Comparison of ENCODE assay signal across 8 cellular contexts in the genomic region with DNA sequence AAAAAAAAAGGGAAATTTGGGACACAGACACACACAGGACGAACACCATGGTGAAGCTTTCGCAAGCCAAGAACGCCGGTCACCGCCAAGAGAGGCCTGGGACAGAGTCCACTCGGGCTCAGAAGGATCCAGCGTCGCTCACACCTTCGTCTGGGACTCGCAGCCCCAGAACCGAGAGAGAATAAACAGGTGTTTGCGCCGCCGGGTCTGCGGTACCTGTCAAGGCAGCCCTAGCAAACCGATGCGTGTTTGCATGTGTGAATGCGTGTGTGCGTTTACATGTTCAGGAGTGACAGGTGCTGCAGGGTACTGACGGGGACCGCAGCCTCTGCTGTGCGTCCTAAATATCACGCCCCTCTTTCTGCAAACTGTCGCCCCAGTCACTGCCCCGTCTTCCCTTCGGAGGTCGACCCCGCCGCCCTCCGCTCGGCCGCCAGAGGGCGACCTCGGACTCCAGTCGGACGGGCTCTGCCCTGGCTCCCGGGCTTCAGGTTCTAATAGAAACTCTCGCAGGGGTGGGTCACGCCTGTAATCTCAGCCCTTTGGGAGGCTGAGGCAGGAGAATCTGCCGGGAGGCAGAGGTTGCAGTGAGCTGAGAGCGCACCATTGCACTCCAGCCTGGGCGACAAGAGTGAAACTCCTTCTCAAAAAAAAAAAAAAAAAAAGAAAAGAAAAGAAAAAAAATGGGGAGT. TPM values are rescaled to one million over a fixed set of nuclear protein-coding genes. Genes with fewer than 3 reads are reported as not detected.
DNase-seq lines count a peak whose midpoint lies in the region; ATAC-seq and TF ChIP-seq lines count a peak whose summit lies in the region.

No MANE protein-coding gene starts in this region.

- H3K27ac ChIP-seq in CD8-positive, alpha-beta memory T cell (ENCODE audit: low read depth, low read length), result no peak overlapping the region
- H3K27ac ChIP-seq in colonic mucosa (no peak overlapping the region), right lobe of liver (peak overlapping the region in 1 of 3 donors; percentile 26)

- peak overlapping the region; percentile 45 for H3K4me3 ChIP-seq in CD8-positive, alpha-beta memory T cell (ENCODE audit: low read length)
- peak overlapping the region; percentile 34 for H3K4me3 ChIP-seq in colonic mucosa
- H3K4me3 ChIP-seq in right lobe of liver, result peak overlapping the region; percentile 13 to 37 (median 33)

- POLR2A ChIA-PET in CD8-positive, alpha-beta memory T cell (lab: Charles Lee), result interaction anchor here (0.6 to 1.1 kb wide), 3 partner anchors 108 to 134 kb away, joined by 3 read pairs; no protein-coding TSS in a partner anchor
- POLR2A ChIA-PET in activated CD4-positive, alpha-beta T cell treated with anti-CD3 and anti-CD28 coated beads for 36 hours (lab: Charles Lee), result no interaction called here

- H3K9ac ChIP-seq in colonic mucosa (ENCODE audit: low read depth in 2 of 2, low read length in 2 of 2), result peak overlapping the region in 1 of 2 donors; percentile 16

- DNase-seq in CD8-positive, alpha-beta memory T cell, result peak; percentile 74 to 85 (median 75)
- DNase-seq in HCEC 1CT (peak; percentile 59), NCI-H226 (peak; percentile 68), colonic mucosa (peak; percentile 85), right lobe of liver (peak; percentile 80 to 83 (median 82))
- peak; percentile 90 for DNase-seq in activated CD4-positive, alpha-beta T cell treated with anti-CD3 and anti-CD28 coated beads for 36 hours
- DNase-seq in stimulated activated CD4-positive, alpha-beta T cell treated with anti-CD3 and anti-CD28 coated beads, Interleukin-4, amount 100 ng/mL, for 4 hours, result peak; percentile 70 to 81

- peaks cover 0 to 4% of the 10 kb centered on the region in 2 donors for H3K27me3 Mint-ChIP-seq in CD8-positive, alpha-beta memory T cell
- H3K27me3 Mint-ChIP-seq in activated CD4-positive, alpha-beta T cell treated with anti-CD3 and anti-CD28 coated beads for 36 hours, result peaks cover 2% of the 10 kb centered on the region

- H3K9me3 ChIP-seq in CD8-positive, alpha-beta memory T cell (ENCODE audit: low read length), result no peaks in the 10 kb centered on the region
- H3K9me3 ChIP-seq in colonic mucosa, result no peaks in the 10 kb centered on the region
- no peaks in the 10 kb centered on the region for H3K9me3 ChIP-seq in right lobe of liver

- peaks cover 0 to 5% (median 0%) of the 10 kb centered on the region in 3 donors for H3K36me3 Mint-ChIP-seq in CD8-positive, alpha-beta memory T cell
- peaks cover 2% of the 10 kb centered on the region for H3K36me3 Mint-ChIP-seq in activated CD4-positive, alpha-beta T cell treated with anti-CD3 and anti-CD28 coated beads for 36 hours (ENCODE audit: low read depth)

- H3K27ac Mint-ChIP-seq in CD8-positive, alpha-beta memory T cell, result peak overlapping the region in 4 of 8 donors; percentile 52 to 98 (median 87)
- H3K27ac Mint-ChIP-seq in activated CD4-positive, alpha-beta T cell treated with anti-CD3 and anti-CD28 coated beads for 36 hours, result no peak overlapping the region

- H3K9me3 Mint-ChIP-seq in CD8-positive, alpha-beta memory T cell, result no peaks in the 10 kb centered on the region
- H3K9me3 Mint-ChIP-seq in activated CD4-positive, alpha-beta T cell treated with anti-CD3 and anti-CD28 coated beads for 36 hours (ENCODE audit: low read depth), result peaks cover 4% of the 10 kb centered on the region

- 4% methylated on average over 36 of the region's 42 CpGs for WGBS in right lobe of liver (ENCODE audit: insufficient coverage, low coverage, low lambda C conversion rate, missing lambda C conversion rate)

- TF ChIP-seq POLR2A in right lobe of liver (IDR thresholded peaks at IDR 0.05), result no peak

- peak; percentile 88 for TF ChIP-seq CTCF in colonic mucosa (IDR thresholded peaks at IDR 0.05)
- TF ChIP-seq CTCF in right lobe of liver (IDR thresholded peaks at IDR 0.05), result peak; percentile 80 to 92 (median 90)

- peak; percentile 87 for ATAC-seq in activated CD4-positive, alpha-beta T cell treated with anti-CD3 and anti-CD28 coated beads for 36 hours
- ATAC-seq in right lobe of liver, result peak; percentile 92 to 96 (median 94)
- ATAC-seq in HG03571 (IDR thresholded peaks at IDR 0.05; ENCODE audit: unreplicated experiment), result no peak

- no peaks in the 10 kb centered on the region for H3K36me3 ChIP-seq in CD8-positive, alpha-beta memory T cell (ENCODE audit: insufficient read depth, low read length)
- H3K36me3 ChIP-seq in colonic mucosa (no peaks in the 10 kb centered on the region), right lobe of liver (peaks cover 0 to 7% (median under 1%) of the 10 kb centered on the region in 4 donors)

- intact Hi-C loops in activated CD4-positive, alpha-beta T cell treated with anti-CD3 and anti-CD28 coated beads for 36 hours (cut with DNase I, micrococcal nuclease), result loop anchor here (1.0 to 5.0 kb wide), 3 partner anchors 88 to 140 kb away; partner anchors contain the start of gene BTBD2 (in 1 of the 2)
- intact Hi-C loops in colonic mucosa (cut with DNase I), result no loop called here
- intact Hi-C loops in right lobe of liver (cut with DNase I), result no loop called here

- H3K4me1 ChIP-seq in CD8-positive, alpha-beta memory T cell (ENCODE audit: insufficient read depth, low read length), result peaks cover 20% of the 10 kb centered on the region
- H3K4me1 ChIP-seq in colonic mucosa, result peaks cover 5% of the 10 kb centered on the region
- H3K4me1 ChIP-seq in right lobe of liver, result peaks cover 0 to 6% (median 0%) of the 10 kb centered on the region in 4 donors

- no peaks in the 10 kb centered on the region for H3K27me3 ChIP-seq in CD8-positive, alpha-beta memory T cell (ENCODE audit: insufficient read depth, low read length, poor library complexity, severe bottlenecking)
- H3K27me3 ChIP-seq in colonic mucosa (no peaks in the 10 kb centered on the region), right lobe of liver (no peaks in the 10 kb centered on the region)

- H3K4me3 Mint-ChIP-seq in CD8-positive, alpha-beta memory T cell, result peak overlapping the region; percentile 66 to 93 (median 74)
- peak overlapping the region; percentile 45 for H3K4me3 Mint-ChIP-seq in activated CD4-positive, alpha-beta T cell treated with anti-CD3 and anti-CD28 coated beads for 36 hours

- CTCF ChIA-PET in CD8-positive, alpha-beta memory T cell (lab: Charles Lee), result interaction anchor here (0.6 to 4.0 kb wide), 20 partner anchors 10 to 1257 kb away, joined by 3 to 18 read pairs (median 3); no protein-coding TSS in a partner anchor
- CTCF ChIA-PET in activated CD4-positive, alpha-beta T cell treated with anti-CD3 and anti-CD28 coated beads for 36 hours (lab: Charles Lee), result interaction anchor here (0.6 to 1.7 kb wide), 4 partner anchors 10 to 33 kb away, joined by 3 to 5 read pairs (median 3); no protein-coding TSS in a partner anchor

- peaks cover 15 to 28% (median 18%) of the 10 kb centered on the region in 3 donors for H3K4me1 Mint-ChIP-seq in CD8-positive, alpha-beta memory T cell
- H3K4me1 Mint-ChIP-seq in activated CD4-positive, alpha-beta T cell treated with anti-CD3 and anti-CD28 coated beads for 36 hours, result peaks cover 24% of the 10 kb centered on the region

RNA-seq across cellular contexts. Expression of gene CSNK1G2, which starts 11.8 kb away (rescaled TPM):
- 10 to 100 TPM; 62.1 to 63.5 TPM for total RNA-seq in CD8-positive, alpha-beta memory T cell
- 58.2 TPM for polyA plus RNA-seq in CD8-positive, alpha-beta memory T cell
- 10 to 100 TPM; 56.0 to 78.1 TPM for total RNA-seq in activated CD4-positive, alpha-beta T cell treated with anti-CD3 and anti-CD28 coated beads for 36 hours
- total RNA-seq in colonic mucosa, result 10 to 100 TPM; 55.3 to 61.0 TPM
- total RNA-seq in right lobe of liver, result 10 to 100 TPM; 14.4 to 35.2 (median 22.6) TPM

RNA-seq across cellular contexts. Expression of gene ADAT3, which starts 24.0 kb away (rescaled TPM):
- 1 to 10 TPM; 6.3 to 6.6 TPM for total RNA-seq in CD8-positive, alpha-beta memory T cell
- 4.6 TPM for polyA plus RNA-seq in CD8-positive, alpha-beta memory T cell
- total RNA-seq in activated CD4-positive, alpha-beta T cell treated with anti-CD3 and anti-CD28 coated beads for 36 hours, result 1 to 10 TPM; 5.6 to 6.1 TPM
- total RNA-seq in colonic mucosa (10 to 100 TPM; 14.2 to 24.7 TPM), right lobe of liver (1 to 10 TPM; 1.8 to 5.3 (median 2.7) TPM)

RNA-seq across cellular contexts. Expression of gene SCAMP4, which starts 24.0 kb away (rescaled TPM):
- 10 to 100 TPM; 38.6 to 40.6 TPM for total RNA-seq in CD8-positive, alpha-beta memory T cell
- polyA plus RNA-seq in CD8-positive, alpha-beta memory T cell, result 16.3 TPM
- 10 to 100 TPM; 20.5 to 25.6 TPM for total RNA-seq in activated CD4-positive, alpha-beta T cell treated with anti-CD3 and anti-CD28 coated beads for 36 hours
- 10 to 100 TPM; 57.4 to 91.8 TPM for total RNA-seq in colonic mucosa
- 10 to 100 TPM; 22.1 to 60.6 (median 24.4) TPM for total RNA-seq in right lobe of liver

RNA-seq across cellular contexts. Expression of gene ABHD17A, which starts 43.9 kb away (rescaled TPM):
- 100 to 1,000 TPM; 105 to 114 TPM for total RNA-seq in CD8-positive, alpha-beta memory T cell
- polyA plus RNA-seq in CD8-positive, alpha-beta memory T cell, result 252 TPM
- total RNA-seq in activated CD4-positive, alpha-beta T cell treated with anti-CD3 and anti-CD28 coated beads for 36 hours, result 10 to 100 TPM; 84.5 to 88.5 TPM
- total RNA-seq in colonic mucosa, result 10 to 100 TPM; 53.3 to 78.5 TPM
- total RNA-seq in right lobe of liver, result 10 to 100 TPM; 20.4 to 49.5 (median 23.5) TPM

Comparison
In these comparisons a context has a peak if more than half of its experiments do, and no peak if none do; other contexts are left out.
1. intact Hi-C loops: an anchor here in activated CD4-positive, alpha-beta T cell treated with anti-CD3 and anti-CD28 coated beads for 36 hours (1.0 to 5.0 kb wide); none called in colonic mucosa and right lobe of liver.